Comparison of ENCODE assay signal across 1 cellular context in the genomic region with DNA sequence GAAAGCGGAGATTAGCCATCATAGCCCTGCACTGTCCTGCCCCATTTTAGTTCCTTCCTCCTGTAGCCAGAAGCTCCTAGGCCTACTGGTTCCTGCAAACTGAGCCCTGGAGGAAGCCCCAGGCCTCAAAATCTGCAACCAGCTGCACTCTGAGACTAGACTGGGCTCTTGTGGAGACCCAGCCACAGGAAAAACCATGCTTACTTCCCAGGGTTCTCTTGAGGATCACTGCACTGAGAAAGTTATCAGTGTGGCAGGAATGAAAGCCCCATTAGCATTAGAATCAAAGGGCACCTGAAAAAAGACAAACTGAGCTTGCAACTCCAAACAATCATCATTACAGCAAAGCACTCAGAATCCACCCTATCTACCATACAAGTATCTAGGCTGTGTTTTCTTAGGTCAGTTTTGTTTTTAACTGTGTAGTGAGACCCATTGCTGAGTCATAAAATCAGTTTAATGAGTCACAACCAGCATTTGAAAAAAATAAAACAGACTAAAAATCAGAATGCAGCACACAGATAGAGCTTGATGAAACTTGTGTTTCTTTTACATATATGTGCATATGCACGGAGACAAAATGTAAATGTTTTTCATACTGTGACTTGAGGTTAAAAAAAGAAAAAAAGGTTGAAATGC.
TF ChIP-seq lines count a peak whose summit lies in the region.

No MANE protein-coding gene starts in this region.

TF ChIP-seq in K562, 482 proteins besides CTCF, POLR2A, EP300 and RAD21 (continued from another document):
- TF ChIP-seq, protein P1, sequence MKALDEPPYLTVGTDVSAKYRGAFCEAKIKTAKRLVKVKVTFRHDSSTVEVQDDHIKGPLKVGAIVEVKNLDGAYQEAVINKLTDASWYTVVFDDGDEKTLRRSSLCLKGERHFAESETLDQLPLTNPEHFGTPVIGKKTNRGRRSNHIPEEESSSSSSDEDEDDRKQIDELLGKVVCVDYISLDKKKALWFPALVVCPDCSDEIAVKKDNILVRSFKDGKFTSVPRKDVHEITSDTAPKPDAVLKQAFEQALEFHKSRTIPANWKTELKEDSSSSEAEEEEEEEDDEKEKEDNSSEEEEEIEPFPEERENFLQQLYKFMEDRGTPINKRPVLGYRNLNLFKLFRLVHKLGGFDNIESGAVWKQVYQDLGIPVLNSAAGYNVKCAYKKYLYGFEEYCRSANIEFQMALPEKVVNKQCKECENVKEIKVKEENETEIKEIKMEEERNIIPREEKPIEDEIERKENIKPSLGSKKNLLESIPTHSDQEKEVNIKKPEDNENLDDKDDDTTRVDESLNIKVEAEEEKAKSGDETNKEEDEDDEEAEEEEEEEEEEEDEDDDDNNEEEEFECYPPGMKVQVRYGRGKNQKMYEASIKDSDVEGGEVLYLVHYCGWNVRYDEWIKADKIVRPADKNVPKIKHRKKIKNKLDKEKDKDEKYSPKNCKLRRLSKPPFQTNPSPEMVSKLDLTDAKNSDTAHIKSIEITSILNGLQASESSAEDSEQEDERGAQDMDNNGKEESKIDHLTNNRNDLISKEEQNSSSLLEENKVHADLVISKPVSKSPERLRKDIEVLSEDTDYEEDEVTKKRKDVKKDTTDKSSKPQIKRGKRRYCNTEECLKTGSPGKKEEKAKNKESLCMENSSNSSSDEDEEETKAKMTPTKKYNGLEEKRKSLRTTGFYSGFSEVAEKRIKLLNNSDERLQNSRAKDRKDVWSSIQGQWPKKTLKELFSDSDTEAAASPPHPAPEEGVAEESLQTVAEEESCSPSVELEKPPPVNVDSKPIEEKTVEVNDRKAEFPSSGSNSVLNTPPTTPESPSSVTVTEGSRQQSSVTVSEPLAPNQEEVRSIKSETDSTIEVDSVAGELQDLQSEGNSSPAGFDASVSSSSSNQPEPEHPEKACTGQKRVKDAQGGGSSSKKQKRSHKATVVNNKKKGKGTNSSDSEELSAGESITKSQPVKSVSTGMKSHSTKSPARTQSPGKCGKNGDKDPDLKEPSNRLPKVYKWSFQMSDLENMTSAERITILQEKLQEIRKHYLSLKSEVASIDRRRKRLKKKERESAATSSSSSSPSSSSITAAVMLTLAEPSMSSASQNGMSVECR (CRISPR knock-in tag; IDR thresholded peaks at IDR 0.05) = no peak
- TF ChIP-seq, protein P2, sequence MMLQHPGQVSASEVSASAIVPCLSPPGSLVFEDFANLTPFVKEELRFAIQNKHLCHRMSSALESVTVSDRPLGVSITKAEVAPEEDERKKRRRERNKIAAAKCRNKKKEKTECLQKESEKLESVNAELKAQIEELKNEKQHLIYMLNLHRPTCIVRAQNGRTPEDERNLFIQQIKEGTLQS (IDR thresholded peaks at IDR 0.05) = peak; percentile 41
- TF ChIP-seq, protein P2 (CRISPR knock-in tag; conservative IDR thresholded peaks at IDR 0.05) = no peak
- TF ChIP-seq DNMT1 (IDR thresholded peaks at IDR 0.05) (no peak), POLR2AphosphoS5 (IDR thresholded peaks at IDR 0.05; ENCODE audit: control insufficient read depth, insufficient read depth, low read depth, low read length) (no peak)
